Comparison of ENCODE assay signal across 9 cellular contexts in genomic region chr4:1055243-1055701, GRCh38. TPM values are rescaled to one million over a fixed set of nuclear protein-coding genes. Genes with fewer than 3 reads are reported as not detected.
DNase-seq lines count a peak whose midpoint lies in the region; ATAC-seq, FAIRE-seq and TF ChIP-seq lines count a peak whose summit lies in the region.
"Not testable (repeated sequence)": the region's sequence is repeated elsewhere in the genome, so short reads cannot be mapped to it uniquely, and the experiment has no call there.
"Had no signal": no experiment of that assay in that cellular context is flagged by ENCODE, and none has a peak within 500 bp of the region (broad histone marks: within the 10 kb centered on the region; RNA-seq: fewer than 3 reads in every experiment).

No MANE protein-coding gene starts in this region.

- H3K27me3 ChIP-seq in CD4-positive, CD25-positive, alpha-beta regulatory T cell (ENCODE audit: control insufficient read depth, insufficient read depth, low read length); H9 (ENCODE audit: insufficient read depth, low read length): not testable (repeated sequence)
- H3K27me3 ChIP-seq in astrocyte (ENCODE audit: insufficient read depth, low read length) (peaks cover 23% of the 10 kb centered on the region), left ventricle myocardium inferior (ENCODE audit: low read depth) (peaks cover 77% of the 10 kb centered on the region)

- not testable (repeated sequence) for H3K36me3 Mint-ChIP-seq in CD4-positive, CD25-positive, alpha-beta regulatory T cell; H9 (ENCODE audit: insufficient read depth in 1 of 3, low read depth in 3 of 3); T-cell; activated CD8-positive, alpha-beta memory T cell treated with anti-CD3 and anti-CD28 coated beads, Interleukin-2, amount 10 ng/mL, durations not matched to agents 7 days and 5 days; astrocyte (ENCODE audit: low read depth, unreplicated experiment)

- not testable (repeated sequence) for H3T11ph ChIP-seq in H9 (ENCODE audit: low read length)

- H3K18ac ChIP-seq in H9 (ENCODE audit: insufficient read length, low read depth, low read length): peak overlapping the region; percentile 21

- H3K4me1 Mint-ChIP-seq in CD4-positive, CD25-positive, alpha-beta regulatory T cell: peaks cover 0 to 11% (median 8%) of the 10 kb centered on the region in 4 donors
- not testable (repeated sequence) for H3K4me1 Mint-ChIP-seq in H9
- H3K4me1 Mint-ChIP-seq in T-cell (peaks cover 12 to 19% (median 15%) of the 10 kb centered on the region in 3 donors), astrocyte (ENCODE audit: low read depth, unreplicated experiment) (peaks cover 18% of the 10 kb centered on the region)
- H3K4me1 Mint-ChIP-seq in activated CD8-positive, alpha-beta memory T cell treated with anti-CD3 and anti-CD28 coated beads, Interleukin-2, amount 10 ng/mL, durations not matched to agents 7 days and 5 days: peaks cover 10% of the 10 kb centered on the region

- H3K23ac ChIP-seq in H9 (ENCODE audit: insufficient read length, low read depth, low read length): not testable (repeated sequence)

- CTCF ChIA-PET in T-cell (lab: Charles Lee): interaction anchor here in 1 of 2 donors (1.0 kb wide), 1 partner anchor 123 kb away, joined by 3 read pairs; the partner anchor contains the start of genes GAK and TMEM175
- CTCF ChIA-PET in activated CD8-positive, alpha-beta memory T cell treated with anti-CD3 and anti-CD28 coated beads, Interleukin-2, amount 10 ng/mL, durations not matched to agents 7 days and 5 days (lab: Charles Lee): interaction anchor here (1.1 to 1.6 kb wide), 3 partner anchors 76 to 313 kb away, joined by 3 read pairs; no protein-coding TSS in a partner anchor

- not testable (repeated sequence) for H3K36me3 ChIP-seq in CD4-positive, CD25-positive, alpha-beta regulatory T cell (ENCODE audit: control insufficient read depth, insufficient read depth, low read length); astrocyte (ENCODE audit: insufficient read depth, low read length); left ventricle myocardium inferior; mucosa of descending colon (ENCODE audit: low read depth)

- peak overlapping the region; percentile 93 to 97 (median 97) for H3K27ac Mint-ChIP-seq in CD4-positive, CD25-positive, alpha-beta regulatory T cell
- H3K27ac Mint-ChIP-seq in H9; astrocyte (ENCODE audit: unreplicated experiment): not testable (repeated sequence)
- H3K27ac Mint-ChIP-seq in T-cell: peak overlapping the region; percentile 93 to 96
- peak overlapping the region; percentile 67 for H3K27ac Mint-ChIP-seq in activated CD8-positive, alpha-beta memory T cell treated with anti-CD3 and anti-CD28 coated beads, Interleukin-2, amount 10 ng/mL, durations not matched to agents 7 days and 5 days

- POLR2A ChIA-PET in T-cell (lab: Charles Lee): interaction anchor here in 1 of 2 donors (0.8 kb wide), 1 partner anchor 581 kb away, joined by 4 read pairs; no protein-coding TSS in a partner anchor

- not testable (repeated sequence) for H4K5ac ChIP-seq in H9 (ENCODE audit: insufficient read length, low read depth, low read length)

- WGBS in H9 (ENCODE audit: extremely low coverage, insufficient read length, low lambda C conversion rate): no CpG with 5 or more reads among the region's 13 CpGs

- not testable (repeated sequence) for H4K8ac ChIP-seq in H9 (replicated peaks; ENCODE audit: insufficient read length, low read depth, low read length)

- H3K56ac ChIP-seq in H9 (ENCODE audit: insufficient read length, low read depth, low read length): not testable (repeated sequence)

- not testable (repeated sequence) for H3K4ac ChIP-seq in H9 (ENCODE audit: low read depth, low read length)

- H2BK20ac ChIP-seq in H9 (ENCODE audit: low read depth, low read length, poor library complexity, severe bottlenecking): not testable (repeated sequence)

- H3K14ac ChIP-seq in H9 (ENCODE audit: insufficient read depth, low read length): peak overlapping the region; percentile 35; the same call in 1 of the 2 replicates

- not testable (repeated sequence) for H3K9ac ChIP-seq in H9 (ENCODE audit: extremely low read depth, insufficient read length, low read length); astrocyte (ENCODE audit: low read length)

- not testable (repeated sequence) for H3K23me2 ChIP-seq in H9 (ENCODE audit: insufficient read length, low read depth, low read length, poor library complexity, severe bottlenecking)

- peak overlapping the region; percentile 72 for H3K4me3 ChIP-seq in CD4-positive, CD25-positive, alpha-beta regulatory T cell (ENCODE audit: low read depth, low read length)
- H3K4me3 ChIP-seq in astrocyte (ENCODE audit: insufficient read depth, low read depth, low read length); mucosa of descending colon: not testable (repeated sequence)
- H3K4me3 ChIP-seq in left ventricle myocardium inferior: peak overlapping the region; percentile 40

- not testable (repeated sequence) for DNase-seq in CD4-positive, CD25-positive, alpha-beta regulatory T cell; H9; activated CD8-positive, alpha-beta memory T cell treated with anti-CD3 and anti-CD28 coated beads, Interleukin-2, amount 10 ng/mL, durations not matched to agents 7 days and 5 days; astrocyte (ENCODE audit: low read depth); left ventricle myocardium inferior; mucosa of descending colon; stimulated activated naive CD8-positive, alpha-beta T cell treated with anti-CD3 and anti-CD28 coated beads, Interleukin-15, Interleukin-2, amounts not matched to agents 100 U/mL and 50 U/mL, for 24 hours
- peak in 2 of 34 experiments; percentile 4 to 15 for DNase-seq in T-cell

- not testable (repeated sequence) for H2AK5ac ChIP-seq in H9 (ENCODE audit: insufficient read length, low read length)

- not testable (repeated sequence) for H2BK120ac ChIP-seq in H9 (ENCODE audit: low read depth, low read length, poor library complexity, severe bottlenecking)

- H3K4me1 ChIP-seq in CD4-positive, CD25-positive, alpha-beta regulatory T cell (ENCODE audit: control insufficient read depth, insufficient read depth, low read length, poor library complexity, severe bottlenecking): peaks cover 13% of the 10 kb centered on the region
- not testable (repeated sequence) for H3K4me1 ChIP-seq in H9 (ENCODE audit: insufficient read depth, low read length); astrocyte (ENCODE audit: insufficient read depth, low read length); mucosa of descending colon (ENCODE audit: low read depth)
- H3K4me1 ChIP-seq in left ventricle myocardium inferior: peaks cover 28% of the 10 kb centered on the region

- not testable (repeated sequence) for H3K27me3 Mint-ChIP-seq in CD4-positive, CD25-positive, alpha-beta regulatory T cell; T-cell
- H3K27me3 Mint-ChIP-seq in H9 (ENCODE audit: low read depth) (peaks cover 71% of the 10 kb centered on the region), astrocyte (ENCODE audit: low read depth, unreplicated experiment) (peaks cover 20% of the 10 kb centered on the region)
- peaks cover 19% of the 10 kb centered on the region for H3K27me3 Mint-ChIP-seq in activated CD8-positive, alpha-beta memory T cell treated with anti-CD3 and anti-CD28 coated beads, Interleukin-2, amount 10 ng/mL, durations not matched to agents 7 days and 5 days

- H3K27ac ChIP-seq in CD4-positive, CD25-positive, alpha-beta regulatory T cell (ENCODE audit: insufficient read depth, low read length, poor library complexity, severe bottlenecking): peak overlapping the region; percentile 76
- not testable (repeated sequence) for H3K27ac ChIP-seq in H9 (ENCODE audit: insufficient read length, low read depth, low read length); astrocyte (ENCODE audit: low read depth, low read length); left ventricle myocardium inferior (replicated peaks)

- not testable (repeated sequence) for H4K91ac ChIP-seq in H9 (ENCODE audit: insufficient read length, low read depth, low read length)

- H2AFZ ChIP-seq in H9 (ENCODE audit: low read length): peak overlapping the region; percentile 66
- H2AFZ ChIP-seq in astrocyte (ENCODE audit: low read depth, low read length): peak overlapping the region; percentile 18

- not testable (repeated sequence) for H4K20me1 ChIP-seq in H9 (ENCODE audit: control insufficient read depth, insufficient read depth, insufficient read length); astrocyte (ENCODE audit: insufficient read depth, low read length)

- H3K9me3 ChIP-seq in CD4-positive, CD25-positive, alpha-beta regulatory T cell (ENCODE audit: control insufficient read depth in 2 of 2, low read length in 2 of 2); H9 (ENCODE audit: control insufficient read depth, low read depth, low read length); astrocyte (ENCODE audit: insufficient read depth, low read depth, low read length); left ventricle myocardium inferior (replicated peaks); mucosa of descending colon: not testable (repeated sequence)

- H3K4me3 Mint-ChIP-seq in CD4-positive, CD25-positive, alpha-beta regulatory T cell: peak overlapping the region; percentile 38 to 89 (median 84)
- not testable (repeated sequence) for H3K4me3 Mint-ChIP-seq in H9; astrocyte (ENCODE audit: unreplicated experiment)
- H3K4me3 Mint-ChIP-seq in T-cell: peak overlapping the region; percentile 71 to 79 (median 78)
- peak overlapping the region; percentile 21 for H3K4me3 Mint-ChIP-seq in activated CD8-positive, alpha-beta memory T cell treated with anti-CD3 and anti-CD28 coated beads, Interleukin-2, amount 10 ng/mL, durations not matched to agents 7 days and 5 days

- not testable (repeated sequence) for H3K79me2 ChIP-seq in H9 (ENCODE audit: insufficient read depth, low read length); astrocyte (ENCODE audit: insufficient read depth, low read length)

- not testable (repeated sequence) for TF ChIP-seq CTCF in H9 (conservative IDR thresholded peaks at IDR 0.05); astrocyte (IDR thresholded peaks at IDR 0.05; ENCODE audit: insufficient read depth, low read depth, low read length); left ventricle myocardium inferior (IDR thresholded peaks at IDR 0.05; ENCODE audit: borderline replicate concordance); mucosa of descending colon (IDR thresholded peaks at IDR 0.05)

- H3K79me1 ChIP-seq in H9 (ENCODE audit: insufficient read depth, low read depth, low read length, poor library complexity, severe bottlenecking): not testable (repeated sequence)

- H2BK15ac ChIP-seq in H9 (ENCODE audit: low read depth, low read length): not testable (repeated sequence)

- not testable (repeated sequence) for H2BK5ac ChIP-seq in H9 (ENCODE audit: insufficient read length, low read length)

- intact Hi-C loops in left ventricle myocardium inferior (cut with micrococcal nuclease); mucosa of descending colon (cut with DNase I, micrococcal nuclease): not testable (repeated sequence)

- not testable (repeated sequence) for H3K4me2 ChIP-seq in H9 (ENCODE audit: insufficient read depth, insufficient read length, low read length)
- H3K4me2 ChIP-seq in astrocyte (ENCODE audit: low read length): peak overlapping the region; percentile 19

- ATAC-seq in CD4-positive, CD25-positive, alpha-beta regulatory T cell (ENCODE audit: low read depth in 2 of 2): peak; percentile 23 to 30
- ATAC-seq in T-cell (replicated peaks in 1 of 4): peak; percentile 29 to 52 (median 49)
- peak; percentile 18 for ATAC-seq in activated CD8-positive, alpha-beta memory T cell treated with anti-CD3 and anti-CD28 coated beads, Interleukin-2, amount 10 ng/mL, durations not matched to agents 7 days and 5 days
- peak; percentile 1 for ATAC-seq in mucosa of descending colon
- peak; percentile 40 for ATAC-seq in stimulated activated naive CD8-positive, alpha-beta T cell treated with anti-CD3 and anti-CD28 coated beads, Interleukin-15, Interleukin-2, amounts not matched to agents 100 U/mL and 50 U/mL, for 24 hours

- not testable (repeated sequence) for FAIRE-seq in astrocyte (lab: Jason Lieb, UNC)

- not testable (repeated sequence) for H2BK12ac ChIP-seq in H9 (ENCODE audit: insufficient read length, low read depth, low read length)

- H3K9me3 Mint-ChIP-seq in CD4-positive, CD25-positive, alpha-beta regulatory T cell; H9; T-cell; activated CD8-positive, alpha-beta memory T cell treated with anti-CD3 and anti-CD28 coated beads, Interleukin-2, amount 10 ng/mL, durations not matched to agents 7 days and 5 days (ENCODE audit: low read depth); astrocyte (ENCODE audit: unreplicated experiment): not testable (repeated sequence)

RNA-seq across cellular contexts. Expression of gene FGFRL1, which starts 43.8 kb away (rescaled TPM):
- 14.3 TPM for total RNA-seq in CD4-positive, CD25-positive, alpha-beta regulatory T cell
- polyA plus RNA-seq in CD4-positive, CD25-positive, alpha-beta regulatory T cell: 1 to 10 TPM in 1 of 4 donors, under 1 TPM in 3; 0.27 to 1.6 (median 0.33) TPM
- total RNA-seq in H9 (2021) (25.8 and 26.1 TPM in 2 replicates), T-cell (10 to 100 TPM; 14.9 to 25.2 (median 23.7) TPM), astrocyte (64.2 and 64.9 TPM in 2 replicates), left ventricle myocardium inferior (22.4 TPM), mucosa of descending colon (10 to 100 TPM; 14.7 to 19.3 (median 16.9) TPM)
- 1 to 10 TPM; 8.4 to 9.3 TPM for total RNA-seq in activated CD8-positive, alpha-beta memory T cell treated with anti-CD3 and anti-CD28 coated beads, Interleukin-2, amount 10 ng/mL, durations not matched to agents 7 days and 5 days

RNA-seq across cellular contexts. Expression of gene RNF212, which starts 58.1 kb away (rescaled TPM):
- total RNA-seq in CD4-positive, CD25-positive, alpha-beta regulatory T cell: 3.2 TPM
- polyA plus RNA-seq in CD4-positive, CD25-positive, alpha-beta regulatory T cell: 1 to 10 TPM; 2.8 to 5.4 (median 3.2) TPM
- total RNA-seq in H9 (2021): 3.0 and 3.3 TPM in 2 replicates
- 1 to 10 TPM; 3.0 to 5.3 (median 3.9) TPM for total RNA-seq in T-cell
- total RNA-seq in activated CD8-positive, alpha-beta memory T cell treated with anti-CD3 and anti-CD28 coated beads, Interleukin-2, amount 10 ng/mL, durations not matched to agents 7 days and 5 days: 1 to 10 TPM; 1.2 to 3.2 TPM
- total RNA-seq in astrocyte: 2.0 and 2.2 TPM in 2 replicates
- total RNA-seq in left ventricle myocardium inferior: not detected
- total RNA-seq in mucosa of descending colon: 1 to 10 TPM; 2.3 to 4.9 (median 3.9) TPM
- total RNA-seq: HT1080 had no signal
